In genomic region chr7:50351267-50351666, GRCh38 we compare ENCODE assay signal across 14 cellular contexts. TPM values are rescaled to one million over a fixed set of nuclear protein-coding genes. Genes with fewer than 3 reads are reported as not detected.
A peak's percentile ranks its signal among the peaks of the same experiment; 100 is the strongest.
DNase-seq lines count a peak whose midpoint lies in the region; ATAC-seq and TF ChIP-seq lines count a peak whose summit lies in the region.
"Had no signal": no experiment of that assay in that cellular context is flagged by ENCODE, and none has a peak within 500 bp of the region (broad histone marks: within the 10 kb centered on the region; RNA-seq: fewer than 3 reads in every experiment).

No MANE protein-coding gene starts in this region.

- H3K9ac ChIP-seq in OCI-LY1 (ENCODE audit: low read length) = no peak overlapping the region
- H3K9ac ChIP-seq: parathyroid adenoma had no signal

- H3K4me1 Mint-ChIP-seq in CD4-positive, alpha-beta memory T cell = peaks cover 76 to 97% (median 91%) of the 10 kb centered on the region in 4 donors
- peaks cover 95% of the 10 kb centered on the region for H3K4me1 Mint-ChIP-seq in activated naive CD8-positive, alpha-beta T cell treated with anti-CD3 and anti-CD28 coated beads, Interleukin-2, amount 50 U/mL, for 24 hours

- peaks cover 0 to 4% (median 0%) of the 10 kb centered on the region in 8 donors for H3K9me3 Mint-ChIP-seq in CD4-positive, alpha-beta memory T cell
- no peaks in the 10 kb centered on the region for H3K9me3 Mint-ChIP-seq in activated naive CD8-positive, alpha-beta T cell treated with anti-CD3 and anti-CD28 coated beads, Interleukin-2, amount 50 U/mL, for 24 hours

- peaks cover 20% of the 10 kb centered on the region for H3K36me3 ChIP-seq in CD4-positive, alpha-beta memory T cell (ENCODE audit: insufficient read depth, low read length)
- peaks cover 96% of the 10 kb centered on the region for H3K36me3 ChIP-seq in OCI-LY1 (ENCODE audit: insufficient read depth, low read length)

- no peaks in the 10 kb centered on the region for H3K9me2 ChIP-seq in OCI-LY1 (ENCODE audit: low read depth, low read length)

- no peak overlapping the region for H2AFZ ChIP-seq in OCI-LY1 (ENCODE audit: low read length)
- H2AFZ ChIP-seq: parathyroid adenoma had no signal

- peaks cover 99% of the 10 kb centered on the region for H3K4me1 ChIP-seq in CD4-positive, alpha-beta memory T cell (ENCODE audit: insufficient read depth, low read length)
- peaks cover 47% of the 10 kb centered on the region for H3K4me1 ChIP-seq in OCI-LY1 (ENCODE audit: insufficient read depth, low read length, severe bottlenecking)
- H3K4me1 ChIP-seq: parathyroid adenoma had no signal

- no peaks in the 10 kb centered on the region for H3K9me3 ChIP-seq in CD4-positive, alpha-beta memory T cell (ENCODE audit: control insufficient read depth in 1 of 2, low read length in 2 of 2)
- H3K9me3 ChIP-seq in OCI-LY1 (ENCODE audit: low read length) = no peaks in the 10 kb centered on the region

- DNase-seq in CD4-positive, alpha-beta memory T cell = peak in 4 of 5 donors; percentile 36 to 49 (median 40)
- no peak for DNase-seq in activated naive CD8-positive, alpha-beta T cell treated with anti-CD3 and anti-CD28 coated beads, Interleukin-2, amount 50 U/mL, for 24 hours
- DNase-seq in NCI-H82 treated with DMSO at 0.1 percent for 48 hours (lab: John Stamatoyannopoulos, UW; ENCODE audit: unreplicated experiment) = no peak
- DNase-seq: islet precursor cell, NCI-H187, NCI-H82 had no signal

- H3K27ac ChIP-seq in CD4-positive, alpha-beta memory T cell (ENCODE audit: low read depth, low read length) = peak overlapping the region; percentile 96
- peak overlapping the region; percentile 56 for H3K27ac ChIP-seq in OCI-LY1 (ENCODE audit: low read depth, low read length, poor library complexity, severe bottlenecking)
- peak overlapping the region in 14 of 21 experiments; percentile 2 to 92 (median 64) for H3K27ac ChIP-seq in skin epidermis
- H3K27ac ChIP-seq: C4-2B, parathyroid adenoma had no signal

- no peaks in the 10 kb centered on the region for H4K20me1 ChIP-seq in OCI-LY1 (ENCODE audit: insufficient read depth, low read length)

- H3K4me3 Mint-ChIP-seq in CD4-positive, alpha-beta memory T cell = peak overlapping the region; percentile 69 to 88 (median 78)
- H3K4me3 Mint-ChIP-seq in activated naive CD8-positive, alpha-beta T cell treated with anti-CD3 and anti-CD28 coated beads, Interleukin-2, amount 50 U/mL, for 24 hours = peak overlapping the region; percentile 63

- no peaks in the 10 kb centered on the region for H3F3A ChIP-seq in OCI-LY1 (ENCODE audit: insufficient read depth, low read length)

- H3K27ac Mint-ChIP-seq in CD4-positive, alpha-beta memory T cell = peak overlapping the region in 6 of 7 donors; percentile 97 to 100 (median 98)
- H3K27ac Mint-ChIP-seq in activated naive CD8-positive, alpha-beta T cell treated with anti-CD3 and anti-CD28 coated beads, Interleukin-2, amount 50 U/mL, for 24 hours = peak overlapping the region; percentile 95

- H3K27me3 Mint-ChIP-seq in CD4-positive, alpha-beta memory T cell = no peaks in the 10 kb centered on the region
- no peaks in the 10 kb centered on the region for H3K27me3 Mint-ChIP-seq in activated naive CD8-positive, alpha-beta T cell treated with anti-CD3 and anti-CD28 coated beads, Interleukin-2, amount 50 U/mL, for 24 hours

- intact Hi-C loops in CD4-positive, alpha-beta memory T cell (cut with micrococcal nuclease) = no loop called here

- no peak for TF ChIP-seq CTCF in OCI-LY1 (IDR thresholded peaks at IDR 0.05; ENCODE audit: low read length)

- peaks cover 57% of the 10 kb centered on the region for H3K79me2 ChIP-seq in OCI-LY1 (ENCODE audit: insufficient read depth, low read length)
- H3K79me2 ChIP-seq: parathyroid adenoma had no signal

- peak overlapping the region; percentile 5 to 25 for H3K4me3 ChIP-seq in CD4-positive, alpha-beta memory T cell (ENCODE audit: low read length in 2 of 2)
- H3K4me3 ChIP-seq in OCI-LY1 (ENCODE audit: low read depth, low read length, poor library complexity, severe bottlenecking) (no peak overlapping the region), skin epidermis (no peak overlapping the region)

- CTCF ChIA-PET in CD4-positive, alpha-beta memory T cell (lab: Charles Lee; ENCODE audit: partially characterized antibody) = interaction anchor here (0.8 to 4.6 kb wide), 13 partner anchors 9 to 209 kb away, joined by 3 to 27 read pairs (median 6); no protein-coding TSS in a partner anchor

- no peaks in the 10 kb centered on the region for H3K27me3 ChIP-seq in CD4-positive, alpha-beta memory T cell (ENCODE audit: insufficient read depth, low read length)
- no peaks in the 10 kb centered on the region for H3K27me3 ChIP-seq in OCI-LY1 (ENCODE audit: insufficient read depth, low read length)

- ATAC-seq in activated naive CD8-positive, alpha-beta T cell treated with anti-CD3 and anti-CD28 coated beads, Interleukin-2, amount 50 U/mL, for 24 hours = no peak
- ATAC-seq in activated CD4-positive, CD25-positive, alpha-beta regulatory T cell treated with anti-CD3 and anti-CD28 coated beads, Interleukin-2, amount 50 U/mL, for 24 hours = no peak
- no peak for ATAC-seq in GM19452 (IDR thresholded peaks at IDR 0.05; ENCODE audit: unreplicated experiment)
- ATAC-seq: Right ventricle myocardium inferior had no signal

- H3K36me3 Mint-ChIP-seq in CD4-positive, alpha-beta memory T cell = peaks cover 70 to 74% of the 10 kb centered on the region in 2 donors
- H3K36me3 Mint-ChIP-seq in activated naive CD8-positive, alpha-beta T cell treated with anti-CD3 and anti-CD28 coated beads, Interleukin-2, amount 50 U/mL, for 24 hours (ENCODE audit: low read depth) = peaks cover 76% of the 10 kb centered on the region

- no peak overlapping the region for H3K4me2 ChIP-seq in OCI-LY1 (ENCODE audit: low read length)

- POLR2A ChIA-PET in CD4-positive, alpha-beta memory T cell (lab: Charles Lee; ENCODE audit: partially characterized antibody) = interaction anchor here (0.9 to 40.8 kb wide), 8 partner anchors 6 to 146 kb away, joined by 3 to 2673 read pairs (median 11); partner anchors contain the start of gene IKZF1

RNA-seq across cellular contexts. Expression of gene IKZF1, which starts 46.8 kb away (rescaled TPM):
- 100 to 1,000 TPM; 474 to 479 TPM for total RNA-seq in CD4-positive, alpha-beta memory T cell
- 100 to 1,000 TPM; 116 to 288 TPM for polyA plus RNA-seq in CD4-positive, alpha-beta memory T cell
- total RNA-seq: chondrocyte had no signal

Comparison
In these comparisons a context has a peak if more than half of its experiments do, and no peak if none do; other contexts are left out.
1. DNase-seq: peak in CD4-positive, alpha-beta memory T cell (4 of 5); none in activated naive CD8-positive, alpha-beta T cell treated with anti-CD3 and anti-CD28 coated beads, Interleukin-2, amount 50 U/mL, for 24 hours (single experiment) and NCI-H82 treated with DMSO at 0.1 percent for 48 hours (single experiment).
2. H3K4me3 ChIP-seq: peak in CD4-positive, alpha-beta memory T cell (2 of 2); none in OCI-LY1 (single experiment) and skin epidermis (0 of 7).
3. Peak in every context shown above with its lines, with median percentiles within 50 percentile points of each other: H3K27ac ChIP-seq.